In the genomic region with DNA sequence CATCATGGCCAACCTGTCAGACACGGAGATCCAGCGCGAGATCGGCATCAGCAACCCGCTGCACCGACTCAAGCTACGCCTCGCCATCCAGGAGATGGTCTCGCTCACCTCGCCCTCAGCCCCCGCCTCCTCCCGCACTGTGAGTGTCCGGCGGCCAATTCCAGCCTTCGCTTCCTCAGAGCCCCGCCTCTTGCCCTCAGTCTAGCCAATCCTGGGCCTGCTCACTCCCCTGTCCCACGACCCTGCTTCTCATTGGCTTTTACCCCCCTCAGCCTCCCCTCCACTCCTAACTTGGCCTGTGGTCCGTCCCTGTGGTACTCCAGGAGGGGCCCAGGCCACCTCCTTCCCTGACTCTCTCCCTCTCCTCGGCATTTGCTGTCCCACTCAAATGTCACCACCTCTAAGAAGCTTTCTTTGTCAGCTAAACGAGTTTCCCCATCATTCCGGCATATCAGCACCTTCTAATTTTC, we compare ENCODE assay signal across 8 cellular contexts. TPM values are rescaled to one million over a fixed set of nuclear protein-coding genes. Genes with fewer than 3 reads are reported as not detected.
DNase-seq lines count a peak whose midpoint lies in the region; ATAC-seq, FAIRE-seq and TF ChIP-seq lines count a peak whose summit lies in the region.

No MANE protein-coding gene starts in this region.

- H3K9ac ChIP-seq in parathyroid adenoma = no peak overlapping the region

- ATAC-seq in HG02763 (IDR thresholded peaks at IDR 0.05; ENCODE audit: unreplicated experiment) = peak; percentile 64
- ATAC-seq in heart left ventricle = peak; percentile 97 to 98 (median 98)

- H3K27ac ChIP-seq in heart left ventricle = peak overlapping the region in 3 of 12 donors; percentile 30 to 54 (median 47)
- H3K27ac ChIP-seq in parathyroid adenoma = no peak overlapping the region
- H3K27ac ChIP-seq in urinary bladder (ENCODE audit: low read depth) = no peak overlapping the region

- H3K9me3 ChIP-seq in heart left ventricle (no peaks in the 10 kb centered on the region), parathyroid adenoma (ENCODE audit: control insufficient read depth, low read length) (no peaks in the 10 kb centered on the region)

- no peaks in the 10 kb centered on the region for H3K27me3 ChIP-seq in heart left ventricle
- H3K27me3 ChIP-seq in parathyroid adenoma (ENCODE audit: control insufficient read depth, insufficient read depth, low read length) = no peaks in the 10 kb centered on the region

- TF ChIP-seq POLR2A in heart left ventricle (IDR thresholded peaks at IDR 0.05) = peak in 1 of 2 donors; percentile 37

- H2AFZ ChIP-seq in parathyroid adenoma = peak overlapping the region; percentile 70

- intact Hi-C loops in heart left ventricle (cut with DNase I) = loop anchor here in 1 of 10 donors (1.0 kb wide), 1 partner anchor 25 kb away; no protein-coding TSS in a partner anchor

- peaks cover 0 to 26% (median 15%) of the 10 kb centered on the region in 12 donors for H3K4me1 ChIP-seq in heart left ventricle
- peaks cover 3% of the 10 kb centered on the region for H3K4me1 ChIP-seq in parathyroid adenoma
- H3K4me1 ChIP-seq in urinary bladder (ENCODE audit: insufficient read depth) = no peaks in the 10 kb centered on the region

- WGBS in heart left ventricle, 4 donors = 2 to 3% (median 3%) methylated on average over 20 to 21 of the region's 21 CpGs
- 4% methylated on average over 21 of the region's 21 CpGs for WGBS in urinary bladder

- DNase-seq in D721Med (ENCODE audit: insufficient read length, low spot score) (peak; percentile 95), RCC 7860 (ENCODE audit: low spot score) (peak; percentile 52), amniotic stem cell (lab: John Stamatoyannopoulos, UW) (peak; percentile 78), heart left ventricle (peak; percentile 93 to 96 (median 93)), UCSD-AML1 (lab: John Stamatoyannopoulos, UW; ENCODE audit: unreplicated experiment) (no peak)

- H3K4me2 ChIP-seq in parathyroid adenoma (ENCODE audit: low read length) = peak overlapping the region; percentile 99

- H3K4me3 ChIP-seq in heart left ventricle (peak overlapping the region in 11 of 12 donors; percentile 21 to 64 (median 57)), parathyroid adenoma (ENCODE audit: low read depth, low read length) (peak overlapping the region; percentile 95), urinary bladder (ENCODE audit: low read depth, low read length) (peak overlapping the region; percentile 11)

- no peaks in the 10 kb centered on the region for H3K36me3 ChIP-seq in heart left ventricle
- H3K36me3 ChIP-seq in parathyroid adenoma (ENCODE audit: control insufficient read depth, insufficient read depth, low read length) = no peaks in the 10 kb centered on the region
- no peaks in the 10 kb centered on the region for H3K36me3 ChIP-seq in urinary bladder (ENCODE audit: insufficient read depth)

- no peak for FAIRE-seq in D721Med (lab: Jason Lieb, UNC)
- FAIRE-seq in RCC 7860 (lab: Jason Lieb, UNC) = peak; percentile 43

- H3K79me2 ChIP-seq in parathyroid adenoma = no peaks in the 10 kb centered on the region

- TF ChIP-seq CTCF in D721Med (IDR thresholded peaks at IDR 0.05; ENCODE audit: insufficient read depth, missing control alignments) (no peak), heart left ventricle (IDR thresholded peaks at IDR 0.05) (no peak), parathyroid adenoma (IDR thresholded peaks at IDR 0.05) (no peak)

RNA-seq across cellular contexts. Expression of gene HRC, which starts 12.3 kb away (rescaled TPM):
- total RNA-seq in heart left ventricle (1,000 to 10,000 TPM in 4 of 9 donors, 100 to 1,000 TPM in 5; 544 to 1,953 (median 875) TPM), urinary bladder (5.2 TPM)
- polyA plus RNA-seq in heart left ventricle (100 to 1,000 TPM; 267 to 867 TPM), urinary bladder (3.8 TPM)

RNA-seq across cellular contexts. Expression of gene TRPM4, which starts 14.7 kb away (rescaled TPM):
- total RNA-seq in heart left ventricle (10 to 100 TPM; 19.3 to 34.5 (median 25.8) TPM), urinary bladder (18.0 TPM)
- polyA plus RNA-seq in heart left ventricle (10 to 100 TPM; 16.8 to 45.3 TPM), urinary bladder (18.8 TPM)

RNA-seq across cellular contexts. Expression of gene PPFIA3, which starts 23.6 kb away (rescaled TPM):
- total RNA-seq in heart left ventricle (1 to 10 TPM; 2.7 to 7.7 (median 5.1) TPM), urinary bladder (5.2 TPM)
- polyA plus RNA-seq in heart left ventricle (10 to 100 TPM in 1 of 2 donors, 1 to 10 TPM in 1; 7.4 to 12.8 TPM), urinary bladder (12.2 TPM)

RNA-seq across cellular contexts. Expression of gene C19orf73, which starts 24.0 kb away (rescaled TPM):
- total RNA-seq in heart left ventricle (1 to 10 TPM in 6 of 9 donors, under 1 TPM in 3; 0.69 to 3.1 (median 1.3) TPM), urinary bladder (not detected)
- polyA plus RNA-seq in heart left ventricle (1 to 10 TPM; 1.4 to 3.8 TPM), urinary bladder (1.6 TPM)

RNA-seq across cellular contexts. Expression of gene LIN7B, which starts 28.7 kb away (rescaled TPM):
- total RNA-seq in heart left ventricle (10 to 100 TPM; 13.4 to 55.8 (median 22.6) TPM), urinary bladder (4.7 TPM)
- polyA plus RNA-seq in heart left ventricle (10 to 100 TPM; 12.6 to 40.5 TPM), urinary bladder (18.5 TPM)

Comparison
In these comparisons a context has a peak if more than half of its experiments do, and no peak if none do; other contexts are left out.
1. H3K4me3 ChIP-seq: peak in every context shown above with its lines; median percentile 95 in parathyroid adenoma; 57 in heart left ventricle; 11 in urinary bladder.
2. RNA of gene HRC, which starts 12.3 kb away (total RNA-seq): 544 to 1,953 TPM in heart left ventricle; 5.2 TPM in urinary bladder (single experiment); every median in the first group is over 10 times any median in the second.